9 cellular contexts compared by ENCODE assay signal in genomic region chr15:29090617-29091466, GRCh38.
DNase-seq lines count a peak whose midpoint lies in the region; ATAC-seq and TF ChIP-seq lines count a peak whose summit lies in the region.
"Had no signal": no experiment of that assay in that cellular context is flagged by ENCODE, and none has a peak within 500 bp of the region (broad histone marks: within the 10 kb centered on the region; RNA-seq: fewer than 3 reads in every experiment).

No MANE protein-coding gene starts in this region.

- no peaks in the 10 kb centered on the region for H3K36me3 ChIP-seq in stomach

- POLR2A ChIA-PET in HEK293T (lab: Yijun Ruan, JAX) = no interaction called here

- H3K27ac Mint-ChIP-seq in CD14-positive monocyte (peak overlapping the region in 2 of 7 donors; percentile 32 to 34), osteocyte (ENCODE audit: unreplicated experiment) (no peak overlapping the region)
- H3K27ac Mint-ChIP-seq: memory B cell had no signal

- H3K9me3 Mint-ChIP-seq in CD14-positive monocyte (no peaks in the 10 kb centered on the region), osteocyte (ENCODE audit: unreplicated experiment) (no peaks in the 10 kb centered on the region)

- DNase-seq in CD14-positive monocyte (ENCODE audit: low spot score) = peak; percentile 36
- DNase-seq in HEK293T (ENCODE audit: extremely low spot score) = peak; percentile 40
- DNase-seq in activated CD4-positive, alpha-beta T cell treated with anti-CD3 and anti-CD28 coated beads for 4 hours = peak; percentile 18 to 57
- peak; percentile 64 for DNase-seq in ecto neural progenitor cell (ENCODE audit: low spot score)
- no peak for DNase-seq in osteocyte (ENCODE audit: extremely low spot score, unreplicated experiment)
- DNase-seq in stomach = no peak

- intact Hi-C loops in CD14-positive monocyte (cut with micrococcal nuclease) = no loop called here
- intact Hi-C loops in stomach (cut with DNase I; ENCODE audit: low total_unique reads) = no loop called here

- ATAC-seq in HG03108 (IDR thresholded peaks at IDR 0.05; ENCODE audit: unreplicated experiment) (no peak), GM18870 (IDR thresholded peaks at IDR 0.05; ENCODE audit: unreplicated experiment) (no peak)

- H3K36me3 Mint-ChIP-seq in CD14-positive monocyte = no peaks in the 10 kb centered on the region
- peaks cover 3% of the 10 kb centered on the region for H3K36me3 Mint-ChIP-seq in osteocyte (ENCODE audit: unreplicated experiment)
- H3K36me3 Mint-ChIP-seq: memory B cell had no signal

- peaks cover 4% of the 10 kb centered on the region for H3K4me1 Mint-ChIP-seq in CD14-positive monocyte
- no peaks in the 10 kb centered on the region for H3K4me1 Mint-ChIP-seq in osteocyte (ENCODE audit: unreplicated experiment)

- H3K27me3 Mint-ChIP-seq in CD14-positive monocyte (ENCODE audit: low read depth in 3 of 3) = peaks cover 2 to 11% (median 3%) of the 10 kb centered on the region in 3 donors
- H3K27me3 Mint-ChIP-seq in osteocyte (ENCODE audit: unreplicated experiment) = no peaks in the 10 kb centered on the region

- H3K4me3 Mint-ChIP-seq in CD14-positive monocyte (no peak overlapping the region), osteocyte (ENCODE audit: unreplicated experiment) (no peak overlapping the region)
- H3K4me3 Mint-ChIP-seq: memory B cell had no signal

- H3K4me3 ChIP-seq in stomach = no peak overlapping the region

- no peak for TF ChIP-seq EP300 in stomach (IDR thresholded peaks at IDR 0.05)

- no peak for TF ChIP-seq POLR2A in stomach (IDR thresholded peaks at IDR 0.05)

- no peaks in the 10 kb centered on the region for H3K4me1 ChIP-seq in stomach

- peaks cover 0 to 14% (median 0%) of the 10 kb centered on the region in 3 donors for H3K27me3 ChIP-seq in stomach

- peak; percentile 88 for TF ChIP-seq CTCF in CD14-positive monocyte (IDR thresholded peaks at IDR 0.05)
- TF ChIP-seq CTCF in osteocyte (IDR thresholded peaks at IDR 0.05) = peak; percentile 84
- peak in 3 of 7 experiments; percentile 36 to 41 (median 39) for TF ChIP-seq CTCF in stomach (IDR thresholded peaks at IDR 0.05)

- no peak overlapping the region for H3K27ac ChIP-seq in stomach

- H3K9me3 ChIP-seq in stomach = no peaks in the 10 kb centered on the region

- CTCF ChIA-PET in HEK293T (lab: Yijun Ruan, JAX) = interaction anchor here (0.6 to 1.8 kb wide), 4 partner anchors 10 to 25 kb away, joined by 3 to 7 read pairs (median 4); no protein-coding TSS in a partner anchor

- WGBS in stomach, 5 donors = 70 to 80% (median 77%) methylated on average over 14 to 15 of the region's 15 CpGs

TF ChIP-seq in HEK293T, 16 proteins besides CTCF, POLR2A, EP300 and RAD21:
- no peak for TF ChIP-seq HDGF (IDR thresholded peaks at IDR 0.05; ENCODE audit: borderline replicate concordance)
- no peak for TF ChIP-seq BHLHE40 (IDR thresholded peaks at IDR 0.05; ENCODE audit: borderline replicate concordance)
- no peak for TF ChIP-seq SP1 (IDR thresholded peaks at IDR 0.05)
- TF ChIP-seq SUZ12 (IDR thresholded peaks at IDR 0.05) = no peak
- TF ChIP-seq TARDBP (IDR thresholded peaks at IDR 0.05) = no peak
- TF ChIP-seq ARNT (IDR thresholded peaks at IDR 0.05) = no peak
- no peak for TF ChIP-seq PKNOX1 (IDR thresholded peaks at IDR 0.05)
- no peak for TF ChIP-seq ZNF384 (IDR thresholded peaks at IDR 0.05)
- TF ChIP-seq FOXM1 (IDR thresholded peaks at IDR 0.05; ENCODE audit: borderline replicate concordance) = no peak
- TF ChIP-seq NFRKB (IDR thresholded peaks at IDR 0.05) = no peak
- no peak for TF ChIP-seq L3MBTL2 (conservative IDR thresholded peaks at IDR 0.05)
- TF ChIP-seq CTBP1 (IDR thresholded peaks at IDR 0.05; ENCODE audit: borderline replicate concordance) = no peak
- no peak for TF ChIP-seq LEF1 (IDR thresholded peaks at IDR 0.05; ENCODE audit: borderline replicate concordance)
- no peak for TF ChIP-seq ELF4 (IDR thresholded peaks at IDR 0.05)
- TF ChIP-seq FOXK2 (IDR thresholded peaks at IDR 0.05) = no peak

Comparison
In these comparisons a context has a peak if more than half of its experiments do, and no peak if none do; other contexts are left out.
1. DNase-seq: peak in CD14-positive monocyte (single experiment), HEK293T (single experiment), activated CD4-positive, alpha-beta T cell treated with anti-CD3 and anti-CD28 coated beads for 4 hours (2 of 2) and ecto neural progenitor cell (single experiment); none in osteocyte (single experiment) and stomach (single experiment).